In genomic region chr4:127416092-127416491, GRCh38 we compare ENCODE assay signal across 22 cellular contexts.
DNase-seq lines count a peak whose midpoint lies in the region; ATAC-seq, FAIRE-seq and TF ChIP-seq lines count a peak whose summit lies in the region.
"Had no signal": no experiment of that assay in that cellular context is flagged by ENCODE, and none has a peak within 500 bp of the region (broad histone marks: within the 10 kb centered on the region; RNA-seq: fewer than 3 reads in every experiment).

No MANE protein-coding gene starts in this region.

- no peaks in the 10 kb centered on the region for H3K79me2 ChIP-seq in GM23248 (ENCODE audit: insufficient read depth)
- H3K79me2 ChIP-seq in H1 (ENCODE audit: control insufficient read depth in 1 of 2, insufficient read depth in 2 of 2, low read length in 2 of 2), result no peaks in the 10 kb centered on the region

- no peaks in the 10 kb centered on the region for H3K27me3 ChIP-seq in GM23248 (replicated peaks; ENCODE audit: insufficient read depth)
- H3K27me3 ChIP-seq in H1 (replicated peaks in 1 of 4; ENCODE audit: control insufficient read depth in 3 of 4, extremely low read depth in 1 of 4, insufficient read depth in 3 of 4, low read length in 3 of 4), result no peaks in the 10 kb centered on the region
- no peaks in the 10 kb centered on the region for H3K27me3 ChIP-seq in ascending aorta

- TF ChIP-seq CTCF in H1 (IDR thresholded peaks at IDR 0.05; ENCODE audit: control extremely low read depth in 1 of 3, insufficient read depth in 1 of 3, low read depth in 1 of 3, low read length in 3 of 3) (no peak), ascending aorta (IDR thresholded peaks at IDR 0.05) (no peak)

- intact Hi-C loops in posterior vena cava (cut with DNase I), result loop anchor here in 1 of 2 donors (10.0 kb wide), 1 partner anchor 1089 kb away; no protein-coding TSS in a partner anchor
- intact Hi-C loops in ascending aorta (cut with DNase I), result no loop called here

- H2BK15ac ChIP-seq in H1 (ENCODE audit: low read length), result no peak overlapping the region

- H3K4me1 ChIP-seq in GM23248 (ENCODE audit: insufficient read depth) (0 out of 2 replicates have a peak, but pooled peaks cover 3% of the 10 kb centered on the region), H1 (replicated peaks in 1 of 4; ENCODE audit: control insufficient read depth in 3 of 4, insufficient read depth in 4 of 4, low read length in 3 of 4) (no peaks in the 10 kb centered on the region), ascending aorta (no peaks in the 10 kb centered on the region)
- H3K4me1 ChIP-seq: A549 had no signal

- H4K91ac ChIP-seq in H1 (replicated peaks; ENCODE audit: insufficient read length, low read length), result no peak overlapping the region

- ATAC-seq in HG03565 (IDR thresholded peaks at IDR 0.05; ENCODE audit: unreplicated experiment), result no peak
- ATAC-seq: A549, GM12878 had no signal

- H3K27ac ChIP-seq in GM23248, result no peak overlapping the region
- no peak overlapping the region for H3K27ac ChIP-seq in H1 (ENCODE audit: low read depth, low read length)
- no peak overlapping the region for H3K27ac ChIP-seq in ascending aorta
- H3K27ac ChIP-seq: A549 had no signal

- POLR2A ChIA-PET in H1 (lab: Charles Lee; ENCODE audit: partially characterized antibody), result no interaction called here

- no peak overlapping the region for H4K5ac ChIP-seq in H1 (ENCODE audit: insufficient read length, low read depth, low read length)

- CTCF ChIA-PET in H1 (lab: Charles Lee; ENCODE audit: partially characterized antibody), result no interaction called here

- no peak overlapping the region for H3K18ac ChIP-seq in H1 (ENCODE audit: extremely low read depth, low read length)

- H3K4me2 ChIP-seq in GM23248 (ENCODE audit: unreplicated experiment) (peak overlapping the region; percentile 7), H1 (ENCODE audit: insufficient read depth in 1 of 2, low read depth in 2 of 2, low read length in 2 of 2) (no peak overlapping the region)
- H3K4me2 ChIP-seq: A549 had no signal

- no peaks in the 10 kb centered on the region for H3F3A ChIP-seq in GM23248 (ENCODE audit: insufficient read depth)

- no peak overlapping the region for H3K14ac ChIP-seq in H1 (ENCODE audit: insufficient read length)

- no peak overlapping the region for H2BK5ac ChIP-seq in H1 (ENCODE audit: low read depth, low read length)

- H2AFZ ChIP-seq in GM23248, result no peak overlapping the region
- peak overlapping the region; percentile 85 for H2AFZ ChIP-seq in H1 (ENCODE audit: low read length)

- no peaks in the 10 kb centered on the region for H3K9me2 ChIP-seq in GM23248 (ENCODE audit: insufficient read depth)

- DNase-seq in GM23248, result peak; percentile 23
- DNase-seq in NCI-H446 treated with DMSO at 0.1 percent for 48 hours (lab: John Stamatoyannopoulos, UW), result peak; percentile 98
- DNase-seq in H1 (ENCODE audit: low read depth in 1 of 2, low spot score in 2 of 2), result no peak
- DNase-seq in posterior vena cava (ENCODE audit: low spot score), result peak; percentile 64
- no peak for DNase-seq in ascending aorta (ENCODE audit: low spot score in 2 of 2)
- no peak for DNase-seq in UCSD-AML1 (lab: John Stamatoyannopoulos, UW; ENCODE audit: unreplicated experiment)
- DNase-seq: 8988T; ACHN; C1 segment of cervical spinal cord; CD4-positive, alpha-beta memory T cell; COR-L47; DMS153; DMS79; EL; GDM1; GOT3; H7; HCEC 1CT had no signal

- no peak overlapping the region for H2BK12ac ChIP-seq in H1 (ENCODE audit: low read depth, low read length)

- no peak overlapping the region for H4K8ac ChIP-seq in H1 (ENCODE audit: extremely low read depth, insufficient read depth, low read length)

- no peak overlapping the region for H3K4ac ChIP-seq in H1 (replicated peaks; ENCODE audit: insufficient read length, low read depth, low read length)

- H4K20me1 ChIP-seq in GM23248 (ENCODE audit: insufficient read depth), result no peaks in the 10 kb centered on the region
- H4K20me1 ChIP-seq in H1 (replicated peaks in 1 of 2; ENCODE audit: control insufficient read depth in 1 of 2, insufficient read depth in 2 of 2, low read length in 2 of 2), result no peaks in the 10 kb centered on the region

- 13 to 16% methylated on average over 4 of the region's 4 CpGs for WGBS in GM23248 (ENCODE audit: low coverage in 1 of 2, low lambda C conversion rate in 2 of 2, missing lambda C conversion rate in 2 of 2), 2 experiments
- 91% methylated on average over 4 of the region's 4 CpGs; no CpG with 5 or more reads in 1 of the 2 experiments for WGBS in H1 (ENCODE audit: extremely low coverage in 1 of 2, insufficient coverage in 1 of 2, insufficient read length in 1 of 2, insufficient replicate concordance in 2 of 2, low coverage in 1 of 2, low lambda C conversion rate in 2 of 2, missing lambda C conversion rate in 1 of 2), 2 experiments

- H3K36me3 ChIP-seq in GM23248 (ENCODE audit: low read depth) (no peaks in the 10 kb centered on the region), H1 (ENCODE audit: control insufficient read depth in 2 of 4, insufficient read depth in 4 of 4, low read length in 3 of 4) (no peaks in the 10 kb centered on the region), ascending aorta (no peaks in the 10 kb centered on the region)

- H3K9me3 ChIP-seq in GM23248 (ENCODE audit: low read depth), result no peaks in the 10 kb centered on the region
- H3K9me3 ChIP-seq in H1 (ENCODE audit: insufficient read depth in 2 of 2, low read depth in 1 of 2, low read length in 1 of 2), result no peaks in the 10 kb centered on the region
- no peaks in the 10 kb centered on the region for H3K9me3 ChIP-seq in ascending aorta
- H3K9me3 ChIP-seq: A549 had no signal

- H3K9ac ChIP-seq in GM23248 (no peak overlapping the region), H1 (replicated peaks in 1 of 4; ENCODE audit: extremely low read depth in 1 of 4, low read depth in 3 of 4, low read length in 3 of 4) (no peak overlapping the region)

- H3K56ac ChIP-seq in H1 (replicated peaks; ENCODE audit: insufficient read length, low read depth, low read length), result no peak overlapping the region

- no peak for TF ChIP-seq EP300 in H1 (IDR thresholded peaks at IDR 0.05; ENCODE audit: borderline replicate concordance in 1 of 2, low read depth in 2 of 2, low read length in 2 of 2)

- no peak overlapping the region for H2BK20ac ChIP-seq in H1 (ENCODE audit: low read length)

- no peak overlapping the region for H2AK5ac ChIP-seq in H1 (ENCODE audit: low read depth, low read length)

- H2BK120ac ChIP-seq in H1 (replicated peaks; ENCODE audit: low read depth, low read length), result no peak overlapping the region

- H3K23ac ChIP-seq in H1 (ENCODE audit: insufficient read length), result no peak overlapping the region

- no peaks in the 10 kb centered on the region for H3K23me2 ChIP-seq in H1 (ENCODE audit: low read depth, low read length)

- FAIRE-seq in H1 (lab: Jason Lieb, UNC), result no peak
- FAIRE-seq: A549, GM12878, GM19239 had no signal

- no peaks in the 10 kb centered on the region for H3K79me1 ChIP-seq in H1 (ENCODE audit: low read depth, low read length)

- TF ChIP-seq POLR2A in H1 (IDR thresholded peaks at IDR 0.05; ENCODE audit: control extremely low read depth in 1 of 2, low read depth in 2 of 2, low read length in 2 of 2), result no peak

- H3K4me3 ChIP-seq in GM23248 (no peak overlapping the region), H1 (ENCODE audit: extremely low read depth in 1 of 4, insufficient read depth in 2 of 4, low read depth in 3 of 4, low read length in 4 of 4) (no peak overlapping the region), ascending aorta (no peak overlapping the region)
- H3K4me3 ChIP-seq: A549, GM12878 had no signal

- in situ Hi-C loops in GM23248 (cut with MboI), result no loop called here

- TF ChIP-seq RAD21 in H1 (IDR thresholded peaks at IDR 0.05 in 1 of 2, conservative IDR thresholded peaks at IDR 0.05 in 1 of 2; ENCODE audit: low read depth in 2 of 2, low read length in 2 of 2), result no peak

TF ChIP-seq in H1, 55 proteins besides CTCF, POLR2A, EP300 and RAD21:
- TF ChIP-seq CREB1 (IDR thresholded peaks at IDR 0.05) (no peak), ASH2L (IDR thresholded peaks at IDR 0.05; ENCODE audit: low read length) (no peak), SUZ12 (IDR thresholded peaks at IDR 0.05; ENCODE audit: low read length) (no peak), YY1 (IDR thresholded peaks at IDR 0.05; ENCODE audit: low read depth, low read length) (no peak), KDM1A (IDR thresholded peaks at IDR 0.05; ENCODE audit: borderline replicate concordance, low read length) (no peak)
TF ChIP-seq in H1: peak in this region for 0.

Comparison
In these comparisons a context has a peak if more than half of its experiments do, and no peak if none do; other contexts are left out.
1. DNase-seq: peak in GM23248 (single experiment), NCI-H446 treated with DMSO at 0.1 percent for 48 hours (single experiment) and posterior vena cava (single experiment); none in H1 (0 of 2), ascending aorta (0 of 2) and UCSD-AML1 (single experiment).